32 cellular contexts compared by ENCODE assay signal in the genomic region with DNA sequence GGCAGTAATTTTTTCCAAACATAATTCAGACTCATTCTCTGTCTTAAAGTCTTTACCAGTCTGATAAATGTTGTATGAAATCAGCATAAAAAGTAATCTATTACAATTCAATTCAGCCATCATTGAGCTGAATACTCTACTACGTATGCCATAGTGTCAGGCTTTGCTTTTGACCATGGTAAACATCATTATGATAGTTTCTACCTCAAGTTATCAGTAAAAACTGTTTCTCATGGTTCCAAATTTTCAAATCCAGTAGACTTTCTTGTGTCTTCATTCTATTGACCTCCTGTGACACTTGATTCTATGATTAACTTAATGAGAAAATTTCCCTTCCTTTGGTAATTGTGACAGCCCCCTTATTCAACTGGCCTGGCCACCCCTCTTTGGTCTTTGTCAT.
"Had no signal": no experiment of that assay in that cellular context is flagged by ENCODE, and none has a peak within 500 bp of the region (broad histone marks: within the 10 kb centered on the region; RNA-seq: fewer than 3 reads in every experiment).

No MANE protein-coding gene starts in this region.

- ATAC-seq: activated CD8-positive, alpha-beta T cell treated with anti-CD3 and anti-CD28 coated beads for 36 hours; activated naive CD4-positive, alpha-beta T cell treated with anti-CD3 and anti-CD28 coated beads, Interleukin-2, amount 50 U/mL, for 72 hours; activated T-cell treated with anti-CD3 and anti-CD28 coated beads, Interleukin-2, amount 50 U/mL, for 4 hours; activated T-cell treated with anti-CD3 and anti-CD28 coated beads, Interleukin-2, amount 50 U/mL, for 72 hours; activated T-helper 17 cell treated with anti-CD3 and anti-CD28 coated beads, Interleukin-2, amount 50 U/mL, for 72 hours; T-helper 17 cell had no signal

- H3K9me3 Mint-ChIP-seq: activated B cell treated with CpG ODN at 0.5 μM for 24 hours; activated CD4-positive, alpha-beta T cell treated with anti-CD3 and anti-CD28 coated beads, Interleukin-2, amount 10 ng/mL, durations not matched to agents 24 days and 14 days; activated naive CD4-positive, alpha-beta T cell treated with anti-CD3 and anti-CD28 coated beads for 36 hours; activated naive CD4-positive, alpha-beta T cell treated with anti-CD3 and anti-CD28 coated beads, Interleukin-2, amount 50 U/mL, for 72 hours; activated naive CD8-positive, alpha-beta T cell treated with anti-CD3 and anti-CD28 coated beads for 36 hours; activated T-helper 1 cell treated with anti-CD3 and anti-CD28 coated beads, Interleukin-12 subunit alpha, Interleukin-12 subunit beta, Interleukin-2, Interleukin-4 antibody, amounts not matched to agents 30 ng/mL and 10 ng/mL and 1 ng/mL, durations not matched to agents 14 hours and 24 hours and 36 hours; brain had no signal

- H3K4me1 Mint-ChIP-seq: activated B cell treated with CpG ODN at 0.5 μM for 24 hours; activated CD4-positive, alpha-beta T cell treated with anti-CD3 and anti-CD28 coated beads, Interleukin-2, amount 10 ng/mL, durations not matched to agents 24 days and 14 days; activated naive CD8-positive, alpha-beta T cell treated with anti-CD3 and anti-CD28 coated beads for 36 hours; activated T-helper 17 cell treated with anti-CD3 and anti-CD28 coated beads, Interleukin-2, amount 50 U/mL, for 72 hours; central memory CD8-positive, alpha-beta T cell; T-helper 17 cell had no signal

- H3K27ac Mint-ChIP-seq: activated B cell treated with CpG ODN at 0.5 μM for 24 hours; activated CD4-positive, alpha-beta memory T cell treated with anti-CD3 and anti-CD28 coated beads for 36 hours; activated CD4-positive, alpha-beta T cell treated with anti-CD3 and anti-CD28 coated beads, Interleukin-2, amount 10 ng/mL, durations not matched to agents 24 days and 14 days; activated CD8-positive, alpha-beta T cell treated with anti-CD3 and anti-CD28 coated beads for 36 hours; activated naive CD4-positive, alpha-beta T cell treated with anti-CD3 and anti-CD28 coated beads for 36 hours; activated naive CD4-positive, alpha-beta T cell treated with anti-CD3 and anti-CD28 coated beads, Interleukin-2, amount 50 U/mL, for 72 hours; activated naive CD8-positive, alpha-beta T cell treated with anti-CD3 and anti-CD28 coated beads for 36 hours; activated T-cell treated with anti-CD3 and anti-CD28 coated beads, Interleukin-2, amount 50 U/mL, for 72 hours; activated T-helper 1 cell treated with anti-CD3 and anti-CD28 coated beads, Interleukin-12 subunit alpha, Interleukin-12 subunit beta, Interleukin-2, Interleukin-4 antibody, amounts not matched to agents 30 ng/mL and 10 ng/mL and 1 ng/mL, durations not matched to agents 14 hours and 24 hours and 36 hours; activated T-helper 17 cell treated with anti-CD3 and anti-CD28 coated beads, Interleukin-2, amount 50 U/mL, for 72 hours; T-helper 17 cell had no signal

- H3K36me3 Mint-ChIP-seq: activated CD4-positive, alpha-beta memory T cell treated with anti-CD3 and anti-CD28 coated beads for 36 hours; activated naive CD4-positive, alpha-beta T cell treated with anti-CD3 and anti-CD28 coated beads, Interleukin-2, amount 50 U/mL, for 72 hours; activated naive CD8-positive, alpha-beta T cell treated with anti-CD3 and anti-CD28 coated beads for 36 hours had no signal

- DNase-seq: activated B cell treated with CpG ODN at 0.5 μM for 24 hours; activated CD4-positive, alpha-beta memory T cell treated with anti-CD3 and anti-CD28 coated beads for 36 hours; activated CD4-positive, alpha-beta T cell treated with anti-CD3 and anti-CD28 coated beads for 4 hours; activated CD4-positive, alpha-beta T cell treated with anti-CD3 and anti-CD28 coated beads, Interleukin-2, amount 10 ng/mL, durations not matched to agents 24 days and 14 days; activated CD4-positive, alpha-beta T cell treated with anti-CD3 and anti-CD28 coated beads, Interleukin-2, amount 50 U/mL, for 1 hour; activated CD4-positive, alpha-beta T cell treated with anti-CD3 and anti-CD28 coated beads, Interleukin-2, amount 50 U/mL, for 4 hours; activated CD4-positive, CD25-positive, alpha-beta regulatory T cell treated with anti-CD3 and anti-CD28 coated beads, Interleukin-2, amount 50 U/mL, for 72 hours; activated CD8-positive, alpha-beta memory T cell treated with anti-CD3 and anti-CD28 coated beads, Interleukin-2, amount 50 U/mL, for 4 hours; activated CD8-positive, alpha-beta T cell treated with anti-CD3 and anti-CD28 coated beads for 36 hours; activated effector memory CD4-positive, alpha-beta T cell treated with anti-CD3 and anti-CD28 coated beads, Interleukin-2, amount 50 U/mL, for 16 hours; activated gamma-delta T cell treated with Interleukin-2 at 50 U/mL for 16 hours; activated naive CD4-positive, alpha-beta T cell; activated naive CD4-positive, alpha-beta T cell treated with anti-CD3 and anti-CD28 coated beads for 36 hours; activated naive CD4-positive, alpha-beta T cell treated with anti-CD3 and anti-CD28 coated beads, Interleukin-2, amount 50 U/mL, for 16 hours; activated naive CD8-positive, alpha-beta T cell treated with anti-CD3 and anti-CD28 coated beads for 36 hours; activated T-cell treated with anti-CD3 and anti-CD28 coated beads for 4 hours; activated T-cell treated with anti-CD3 and anti-CD28 coated beads, Interleukin-2, amount 50 U/mL, for 1 hour; activated T-cell treated with anti-CD3 and anti-CD28 coated beads, Interleukin-2, amount 50 U/mL, for 4 hours; activated T-cell treated with anti-CD3 and anti-CD28 coated beads, Interleukin-2, amount 50 U/mL, for 72 hours; adrenal gland; amniotic stem cell; anterior cingulate cortex; caudate nucleus; cerebellar nuclear complex; T-helper 17 cell had no signal

- H3K27me3 Mint-ChIP-seq: activated B cell treated with CpG ODN at 0.5 μM for 24 hours; activated CD4-positive, alpha-beta memory T cell treated with anti-CD3 and anti-CD28 coated beads for 36 hours; activated CD4-positive, alpha-beta T cell treated with anti-CD3 and anti-CD28 coated beads, Interleukin-2, amount 10 ng/mL, durations not matched to agents 24 days and 14 days; activated CD8-positive, alpha-beta T cell treated with anti-CD3 and anti-CD28 coated beads for 36 hours; activated naive CD8-positive, alpha-beta T cell treated with anti-CD3 and anti-CD28 coated beads for 36 hours; activated T-helper 17 cell treated with anti-CD3 and anti-CD28 coated beads, Interleukin-2, amount 50 U/mL, for 72 hours; brain; central memory CD8-positive, alpha-beta T cell; T-helper 17 cell had no signal

- H3K4me3 Mint-ChIP-seq: activated B cell treated with CpG ODN at 0.5 μM for 24 hours; activated CD4-positive, alpha-beta memory T cell treated with anti-CD3 and anti-CD28 coated beads for 36 hours; activated CD4-positive, alpha-beta T cell treated with anti-CD3 and anti-CD28 coated beads, Interleukin-2, amount 10 ng/mL, durations not matched to agents 24 days and 14 days; activated CD8-positive, alpha-beta T cell treated with anti-CD3 and anti-CD28 coated beads for 36 hours; activated naive CD4-positive, alpha-beta T cell treated with anti-CD3 and anti-CD28 coated beads for 36 hours; activated naive CD8-positive, alpha-beta T cell treated with anti-CD3 and anti-CD28 coated beads for 36 hours; activated T-cell treated with anti-CD3 and anti-CD28 coated beads, Interleukin-2, amount 50 U/mL, for 4 hours; activated T-cell treated with anti-CD3 and anti-CD28 coated beads, Interleukin-2, amount 50 U/mL, for 72 hours; activated T-helper 1 cell treated with anti-CD3 and anti-CD28 coated beads, Interleukin-12 subunit alpha, Interleukin-12 subunit beta, Interleukin-2, Interleukin-4 antibody, amounts not matched to agents 30 ng/mL and 10 ng/mL and 1 ng/mL, durations not matched to agents 14 hours and 24 hours and 36 hours; activated T-helper 17 cell treated with anti-CD3 and anti-CD28 coated beads, Interleukin-2, amount 50 U/mL, for 72 hours; central memory CD8-positive, alpha-beta T cell; T-helper 17 cell had no signal

- FAIRE-seq: bronchial epithelial cell, TTC549 had no signal
